ENCODE assay signal across 1 cellular context in genomic region chr13:70856706-70857105, GRCh38.
TF ChIP-seq lines count a peak whose summit lies in the region.

No MANE protein-coding gene starts in this region.

TF ChIP-seq in GM23338, 12 proteins besides CTCF, POLR2A, EP300 and RAD21 (continued from another document):
- TF ChIP-seq ZNF462 (CRISPR knock-in tag; IDR thresholded peaks at IDR 0.05) (no peak), NANOG (IDR thresholded peaks at IDR 0.05; ENCODE audit: borderline replicate concordance) (no peak)
- TF ChIP-seq, protein P1, sequence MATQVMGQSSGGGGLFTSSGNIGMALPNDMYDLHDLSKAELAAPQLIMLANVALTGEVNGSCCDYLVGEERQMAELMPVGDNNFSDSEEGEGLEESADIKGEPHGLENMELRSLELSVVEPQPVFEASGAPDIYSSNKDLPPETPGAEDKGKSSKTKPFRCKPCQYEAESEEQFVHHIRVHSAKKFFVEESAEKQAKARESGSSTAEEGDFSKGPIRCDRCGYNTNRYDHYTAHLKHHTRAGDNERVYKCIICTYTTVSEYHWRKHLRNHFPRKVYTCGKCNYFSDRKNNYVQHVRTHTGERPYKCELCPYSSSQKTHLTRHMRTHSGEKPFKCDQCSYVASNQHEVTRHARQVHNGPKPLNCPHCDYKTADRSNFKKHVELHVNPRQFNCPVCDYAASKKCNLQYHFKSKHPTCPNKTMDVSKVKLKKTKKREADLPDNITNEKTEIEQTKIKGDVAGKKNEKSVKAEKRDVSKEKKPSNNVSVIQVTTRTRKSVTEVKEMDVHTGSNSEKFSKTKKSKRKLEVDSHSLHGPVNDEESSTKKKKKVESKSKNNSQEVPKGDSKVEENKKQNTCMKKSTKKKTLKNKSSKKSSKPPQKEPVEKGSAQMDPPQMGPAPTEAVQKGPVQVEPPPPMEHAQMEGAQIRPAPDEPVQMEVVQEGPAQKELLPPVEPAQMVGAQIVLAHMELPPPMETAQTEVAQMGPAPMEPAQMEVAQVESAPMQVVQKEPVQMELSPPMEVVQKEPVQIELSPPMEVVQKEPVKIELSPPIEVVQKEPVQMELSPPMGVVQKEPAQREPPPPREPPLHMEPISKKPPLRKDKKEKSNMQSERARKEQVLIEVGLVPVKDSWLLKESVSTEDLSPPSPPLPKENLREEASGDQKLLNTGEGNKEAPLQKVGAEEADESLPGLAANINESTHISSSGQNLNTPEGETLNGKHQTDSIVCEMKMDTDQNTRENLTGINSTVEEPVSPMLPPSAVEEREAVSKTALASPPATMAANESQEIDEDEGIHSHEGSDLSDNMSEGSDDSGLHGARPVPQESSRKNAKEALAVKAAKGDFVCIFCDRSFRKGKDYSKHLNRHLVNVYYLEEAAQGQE (IDR thresholded peaks at IDR 0.05; ENCODE audit: unreplicated experiment), result no peak
